Comparison of ENCODE assay signal across 10 cellular contexts in the genomic region with DNA sequence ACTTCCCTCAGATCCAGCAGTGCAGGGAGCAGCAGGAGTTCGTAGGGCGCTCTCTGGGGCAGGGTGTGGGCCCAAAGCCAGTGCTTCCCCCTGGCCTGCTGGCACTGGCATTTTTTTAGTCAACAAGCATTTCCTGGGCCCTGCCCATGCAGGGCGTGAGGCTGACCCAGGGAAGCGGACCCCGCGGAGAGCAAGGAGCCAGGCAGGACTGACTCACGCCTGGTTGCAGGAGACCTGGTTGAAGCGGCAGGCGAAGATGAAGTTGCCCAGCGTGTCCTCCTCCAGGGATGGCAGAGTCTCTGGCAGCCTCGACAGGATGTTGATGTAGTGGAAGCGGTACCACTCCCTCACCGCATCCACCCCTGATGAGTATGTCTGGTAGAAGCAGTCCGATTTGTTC. TPM values are rescaled to one million over a fixed set of nuclear protein-coding genes. Genes with fewer than 3 reads are reported as not detected.
A peak's percentile ranks its signal among the peaks of the same experiment; 100 is the strongest.
DNase-seq lines count a peak whose midpoint lies in the region; ATAC-seq and TF ChIP-seq lines count a peak whose summit lies in the region.
"Had no signal": no experiment of that assay in that cellular context is flagged by ENCODE, and none has a peak within 500 bp of the region (broad histone marks: within the 10 kb centered on the region; RNA-seq: fewer than 3 reads in every experiment).

No MANE protein-coding gene starts in this region.

- no peaks in the 10 kb centered on the region for H3K36me3 ChIP-seq in left lung
- H3K36me3 ChIP-seq in transverse colon = peaks cover 0 to 5% (median 0%) of the 10 kb centered on the region in 4 donors
- H3K36me3 ChIP-seq: ovary had no signal

- no peak overlapping the region for H3K4me3 ChIP-seq in left lung
- no peak overlapping the region for H3K4me3 ChIP-seq in transverse colon
- H3K4me3 ChIP-seq: ovary had no signal

- H3K9me3 ChIP-seq in left lung (no peaks in the 10 kb centered on the region), transverse colon (no peaks in the 10 kb centered on the region)
- H3K9me3 ChIP-seq: ovary had no signal

- TF ChIP-seq POLR2A in transverse colon (IDR thresholded peaks at IDR 0.05) = no peak

- no peak for DNase-seq in activated CD8-positive, alpha-beta T cell treated with anti-CD3 and anti-CD28 coated beads, Interleukin-2, amount 10 ng/mL, durations not matched to agents 7 days and 5 days
- DNase-seq in activated CD8-positive, alpha-beta T cell treated with anti-CD3 and anti-CD28 coated beads for 36 hours = no peak
- DNase-seq in activated naive CD8-positive, alpha-beta T cell treated with anti-CD3 and anti-CD28 coated beads, Interleukin-2, amount 50 U/mL, for 24 hours = no peak
- DNase-seq in left lung = peak; percentile 75 to 86
- peak; percentile 84 for DNase-seq in transverse colon
- DNase-seq: effector memory CD4-positive, alpha-beta T cell; ovary had no signal

- peaks cover 7% of the 10 kb centered on the region for H3K27me3 Mint-ChIP-seq in activated CD8-positive, alpha-beta T cell treated with anti-CD3 and anti-CD28 coated beads, Interleukin-2, amount 10 ng/mL, durations not matched to agents 7 days and 5 days (ENCODE audit: low read depth)
- no peaks in the 10 kb centered on the region for H3K27me3 Mint-ChIP-seq in activated CD8-positive, alpha-beta T cell treated with anti-CD3 and anti-CD28 coated beads for 36 hours
- H3K27me3 Mint-ChIP-seq in activated naive CD8-positive, alpha-beta T cell treated with anti-CD3 and anti-CD28 coated beads, Interleukin-2, amount 50 U/mL, for 24 hours = no peaks in the 10 kb centered on the region

- ATAC-seq in activated CD8-positive, alpha-beta T cell treated with anti-CD3 and anti-CD28 coated beads, Interleukin-2, amount 10 ng/mL, durations not matched to agents 7 days and 5 days = no peak
- no peak for ATAC-seq in activated CD8-positive, alpha-beta T cell treated with anti-CD3 and anti-CD28 coated beads for 36 hours
- no peak for ATAC-seq in activated naive CD8-positive, alpha-beta T cell treated with anti-CD3 and anti-CD28 coated beads, Interleukin-2, amount 50 U/mL, for 24 hours
- peak; percentile 19 for ATAC-seq in left lung
- no peak for ATAC-seq in GM19467 (IDR thresholded peaks at IDR 0.05; ENCODE audit: unreplicated experiment)
- no peak for ATAC-seq in GM21390 (IDR thresholded peaks at IDR 0.05; ENCODE audit: unreplicated experiment)
- no peak for ATAC-seq in HG02870 (IDR thresholded peaks at IDR 0.05; ENCODE audit: unreplicated experiment)

- H3K27ac ChIP-seq in left lung (peak overlapping the region; percentile 76 to 77), transverse colon (peak overlapping the region; percentile 92 to 99 (median 98))

- no peaks in the 10 kb centered on the region for H3K36me3 Mint-ChIP-seq in activated CD8-positive, alpha-beta T cell treated with anti-CD3 and anti-CD28 coated beads, Interleukin-2, amount 10 ng/mL, durations not matched to agents 7 days and 5 days (ENCODE audit: low read depth)
- no peaks in the 10 kb centered on the region for H3K36me3 Mint-ChIP-seq in activated CD8-positive, alpha-beta T cell treated with anti-CD3 and anti-CD28 coated beads for 36 hours (ENCODE audit: low read depth)
- no peaks in the 10 kb centered on the region for H3K36me3 Mint-ChIP-seq in activated naive CD8-positive, alpha-beta T cell treated with anti-CD3 and anti-CD28 coated beads, Interleukin-2, amount 50 U/mL, for 24 hours (ENCODE audit: low read depth)

- H3K27me3 ChIP-seq in left lung = no peaks in the 10 kb centered on the region
- H3K27me3 ChIP-seq in transverse colon = no peaks in the 10 kb centered on the region
- H3K27me3 ChIP-seq: ovary had no signal

- H3K4me3 Mint-ChIP-seq in activated CD8-positive, alpha-beta T cell treated with anti-CD3 and anti-CD28 coated beads, Interleukin-2, amount 10 ng/mL, durations not matched to agents 7 days and 5 days = no peak overlapping the region
- no peak overlapping the region for H3K4me3 Mint-ChIP-seq in activated CD8-positive, alpha-beta T cell treated with anti-CD3 and anti-CD28 coated beads for 36 hours
- no peak overlapping the region for H3K4me3 Mint-ChIP-seq in activated naive CD8-positive, alpha-beta T cell treated with anti-CD3 and anti-CD28 coated beads, Interleukin-2, amount 50 U/mL, for 24 hours

- H3K27ac Mint-ChIP-seq in activated CD8-positive, alpha-beta T cell treated with anti-CD3 and anti-CD28 coated beads, Interleukin-2, amount 10 ng/mL, durations not matched to agents 7 days and 5 days = peak overlapping the region; percentile 48
- no peak overlapping the region for H3K27ac Mint-ChIP-seq in activated CD8-positive, alpha-beta T cell treated with anti-CD3 and anti-CD28 coated beads for 36 hours
- peak overlapping the region; percentile 33 for H3K27ac Mint-ChIP-seq in activated naive CD8-positive, alpha-beta T cell treated with anti-CD3 and anti-CD28 coated beads, Interleukin-2, amount 50 U/mL, for 24 hours

- no peaks in the 10 kb centered on the region for H3K9me3 Mint-ChIP-seq in activated CD8-positive, alpha-beta T cell treated with anti-CD3 and anti-CD28 coated beads, Interleukin-2, amount 10 ng/mL, durations not matched to agents 7 days and 5 days (ENCODE audit: insufficient read depth)
- H3K9me3 Mint-ChIP-seq in activated CD8-positive, alpha-beta T cell treated with anti-CD3 and anti-CD28 coated beads for 36 hours = no peaks in the 10 kb centered on the region
- H3K9me3 Mint-ChIP-seq in activated naive CD8-positive, alpha-beta T cell treated with anti-CD3 and anti-CD28 coated beads, Interleukin-2, amount 50 U/mL, for 24 hours = no peaks in the 10 kb centered on the region

- in situ Hi-C loops in transverse colon (cut with MboI; ENCODE audit: low pct_ligation_motif_present in 1 of 4, low pct_unique_long_range_greater_than_20kb in 1 of 4, low sequenced_read_pairs in 3 of 4) = no loop called here

- intact Hi-C loops in activated CD8-positive, alpha-beta T cell treated with anti-CD3 and anti-CD28 coated beads for 36 hours (cut with micrococcal nuclease) = no loop called here
- intact Hi-C loops in left lung (cut with DNase I) (no loop called here), transverse colon (cut with DNase I; ENCODE audit: low total_unique reads) (no loop called here)

- no peak for TF ChIP-seq EP300 in transverse colon (IDR thresholded peaks at IDR 0.05; ENCODE audit: low read depth)

- peaks cover 23% of the 10 kb centered on the region for H3K4me1 Mint-ChIP-seq in activated CD8-positive, alpha-beta T cell treated with anti-CD3 and anti-CD28 coated beads, Interleukin-2, amount 10 ng/mL, durations not matched to agents 7 days and 5 days (ENCODE audit: low read depth)
- peaks cover 15% of the 10 kb centered on the region for H3K4me1 Mint-ChIP-seq in activated CD8-positive, alpha-beta T cell treated with anti-CD3 and anti-CD28 coated beads for 36 hours (ENCODE audit: low read depth)
- H3K4me1 Mint-ChIP-seq in activated naive CD8-positive, alpha-beta T cell treated with anti-CD3 and anti-CD28 coated beads, Interleukin-2, amount 50 U/mL, for 24 hours = peaks cover 23% of the 10 kb centered on the region

- CTCF ChIA-PET in activated CD8-positive, alpha-beta T cell treated with anti-CD3 and anti-CD28 coated beads, Interleukin-2, amount 10 ng/mL, durations not matched to agents 7 days and 5 days (lab: Charles Lee) = interaction anchor here (1.6 to 7.3 kb wide), 2 partner anchors 26 kb away, joined by 9 to 176 read pairs; no protein-coding TSS in a partner anchor
- CTCF ChIA-PET in activated CD8-positive, alpha-beta T cell treated with anti-CD3 and anti-CD28 coated beads for 36 hours (lab: Charles Lee) = interaction anchor here (1.8 to 2.4 kb wide), 3 partner anchors 27 to 104 kb away, joined by 5 to 12 read pairs (median 9); no protein-coding TSS in a partner anchor

- 61 to 80% methylated on average over 2 to 14 of the region's 14 CpGs for WGBS in transverse colon (ENCODE audit: low coverage in 1 of 2), 2 donors

- POLR2A ChIA-PET in activated CD8-positive, alpha-beta T cell treated with anti-CD3 and anti-CD28 coated beads, Interleukin-2, amount 10 ng/mL, durations not matched to agents 7 days and 5 days (lab: Charles Lee) = no interaction called here
- POLR2A ChIA-PET in activated CD8-positive, alpha-beta T cell treated with anti-CD3 and anti-CD28 coated beads for 36 hours (lab: Charles Lee) = no interaction called here

- H3K4me1 ChIP-seq in left lung (peaks cover 19 to 83% of the 10 kb centered on the region in 2 donors), transverse colon (peaks cover 10 to 60% (median 45%) of the 10 kb centered on the region in 4 donors)

- TF ChIP-seq CTCF in activated CD8-positive, alpha-beta T cell treated with anti-CD3 and anti-CD28 coated beads for 36 hours (IDR thresholded peaks at IDR 0.05) = no peak
- no peak for TF ChIP-seq CTCF in left lung (IDR thresholded peaks at IDR 0.05)
- no peak for TF ChIP-seq CTCF in transverse colon (IDR thresholded peaks at IDR 0.05)

RNA-seq across cellular contexts. Expression of gene SCNN1A, which starts 13.5 kb away (rescaled TPM):
- 1 to 10 TPM in 1 of 2 experiments, under 1 TPM in 1; 0.47 to 1.5 TPM for total RNA-seq in activated CD8-positive, alpha-beta T cell treated with anti-CD3 and anti-CD28 coated beads, Interleukin-2, amount 10 ng/mL, durations not matched to agents 7 days and 5 days
- 1 to 10 TPM; 2.3 to 3.8 TPM for total RNA-seq in activated CD8-positive, alpha-beta T cell treated with anti-CD3 and anti-CD28 coated beads for 36 hours
- total RNA-seq in left lung = 100 to 1,000 TPM; 196 to 212 TPM
- 100 to 1,000 TPM; 151 to 757 (median 502) TPM for total RNA-seq in transverse colon

RNA-seq across cellular contexts. Expression of gene TNFRSF1A, which starts 20.0 kb away (rescaled TPM):
- total RNA-seq in activated CD8-positive, alpha-beta T cell treated with anti-CD3 and anti-CD28 coated beads, Interleukin-2, amount 10 ng/mL, durations not matched to agents 7 days and 5 days = 10 to 100 TPM; 58.8 to 63.4 TPM
- 10 to 100 TPM; 40.6 TPM for total RNA-seq in activated CD8-positive, alpha-beta T cell treated with anti-CD3 and anti-CD28 coated beads for 36 hours
- total RNA-seq in left lung = 100 to 1,000 TPM; 155 to 211 TPM
- total RNA-seq in transverse colon = 100 to 1,000 TPM; 229 to 317 (median 258) TPM

RNA-seq across cellular contexts. Expression of gene LTBR, which starts 22.1 kb away (rescaled TPM):
- under 1 TPM in 1 of 2 experiments, not detected in 1; 0.34 TPM for total RNA-seq in activated CD8-positive, alpha-beta T cell treated with anti-CD3 and anti-CD28 coated beads, Interleukin-2, amount 10 ng/mL, durations not matched to agents 7 days and 5 days
- 1 to 10 TPM; 1.5 to 1.6 TPM for total RNA-seq in activated CD8-positive, alpha-beta T cell treated with anti-CD3 and anti-CD28 coated beads for 36 hours
- total RNA-seq in left lung (100 to 1,000 TPM; 149 to 153 TPM), transverse colon (100 to 1,000 TPM; 148 to 367 (median 208) TPM)

RNA-seq across cellular contexts. Expression of gene PLEKHG6, which starts 51.4 kb away (rescaled TPM):
- total RNA-seq in activated CD8-positive, alpha-beta T cell treated with anti-CD3 and anti-CD28 coated beads, Interleukin-2, amount 10 ng/mL, durations not matched to agents 7 days and 5 days = under 1 TPM in 1 of 2 experiments, not detected in 1; 0.47 TPM
- total RNA-seq in activated CD8-positive, alpha-beta T cell treated with anti-CD3 and anti-CD28 coated beads for 36 hours = not detected
- total RNA-seq in left lung = 1 to 10 TPM; 2.0 to 4.2 TPM
- 100 to 1,000 TPM; 142 to 373 (median 198) TPM for total RNA-seq in transverse colon

Comparison
In these comparisons a context has a peak if more than half of its experiments do, and no peak if none do; other contexts are left out.
1. DNase-seq: peak in left lung (2 of 2) and transverse colon (single experiment); none in activated CD8-positive, alpha-beta T cell treated with anti-CD3 and anti-CD28 coated beads, Interleukin-2, amount 10 ng/mL, durations not matched to agents 7 days and 5 days (single experiment), activated CD8-positive, alpha-beta T cell treated with anti-CD3 and anti-CD28 coated beads for 36 hours (single experiment) and activated naive CD8-positive, alpha-beta T cell treated with anti-CD3 and anti-CD28 coated beads, Interleukin-2, amount 50 U/mL, for 24 hours (single experiment).
2. RNA of gene SCNN1A, which starts 13.5 kb away (total RNA-seq): 151 to 757 TPM in transverse colon and 196 to 212 TPM in left lung; 2.3 to 3.8 TPM in activated CD8-positive, alpha-beta T cell treated with anti-CD3 and anti-CD28 coated beads for 36 hours and 0.47 to 1.5 TPM in activated CD8-positive, alpha-beta T cell treated with anti-CD3 and anti-CD28 coated beads, Interleukin-2, amount 10 ng/mL, durations not matched to agents 7 days and 5 days; every median in the first group is over 10 times any median in the second.
3. RNA of gene LTBR, which starts 22.1 kb away (total RNA-seq): 148 to 367 TPM in transverse colon and 149 to 153 TPM in left lung; 1.5 to 1.6 TPM in activated CD8-positive, alpha-beta T cell treated with anti-CD3 and anti-CD28 coated beads for 36 hours and 0.34 TPM in activated CD8-positive, alpha-beta T cell treated with anti-CD3 and anti-CD28 coated beads, Interleukin-2, amount 10 ng/mL, durations not matched to agents 7 days and 5 days; every median in the first group is over 10 times any median in the second.